Comparison of ENCODE assay signal across 14 cellular contexts in the genomic region with DNA sequence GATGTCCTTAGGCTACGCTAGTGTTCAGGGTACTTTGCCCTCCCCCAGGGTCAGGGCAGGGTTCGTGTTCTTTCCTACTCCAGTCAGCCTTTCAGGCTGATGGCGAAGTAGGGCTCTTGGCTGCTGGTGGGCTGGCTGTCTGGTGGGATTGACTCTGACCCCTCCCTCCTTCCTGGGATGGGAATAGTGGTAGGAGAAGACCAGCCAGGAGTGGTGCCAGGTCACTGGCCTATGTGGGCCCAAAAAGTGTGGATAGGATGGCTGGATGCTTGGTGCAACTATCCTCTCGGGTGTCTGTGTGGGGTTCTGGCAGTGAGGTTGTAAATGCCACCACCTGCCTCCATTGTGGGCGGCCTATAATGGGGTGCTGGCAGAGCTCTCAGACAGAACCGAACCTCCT. TPM values are rescaled to one million over a fixed set of nuclear protein-coding genes. Genes with fewer than 3 reads are reported as not detected.
DNase-seq lines count a peak whose midpoint lies in the region; ATAC-seq and TF ChIP-seq lines count a peak whose summit lies in the region.
"Had no signal": no experiment of that assay in that cellular context is flagged by ENCODE, and none has a peak within 500 bp of the region (broad histone marks: within the 10 kb centered on the region; RNA-seq: fewer than 3 reads in every experiment).

No MANE protein-coding gene starts in this region.

- H3K36me3 Mint-ChIP-seq in nephron progenitor cell (ENCODE audit: low read depth) = peaks cover 50% of the 10 kb centered on the region

- no peak overlapping the region for H3K4me3 ChIP-seq in right atrium auricular region
- H3K4me3 ChIP-seq: GM23338 had no signal

- peaks cover 11% of the 10 kb centered on the region for H3K36me3 ChIP-seq in right atrium auricular region

- H3K4me1 ChIP-seq in right atrium auricular region = peaks cover 0 to 17% of the 10 kb centered on the region in 2 donors

- no peaks in the 10 kb centered on the region for H3K27me3 ChIP-seq in right atrium auricular region

- intact Hi-C loops in left ventricle myocardium superior (cut with micrococcal nuclease) = no loop called here

- H3K4me3 Mint-ChIP-seq in nephron progenitor cell = no peak overlapping the region
- H3K4me3 Mint-ChIP-seq: B cell, GM23338, H9 had no signal

- H3K27ac ChIP-seq in right atrium auricular region = no peak overlapping the region

- peaks cover 39% of the 10 kb centered on the region for H3K4me1 Mint-ChIP-seq in nephron progenitor cell
- H3K4me1 Mint-ChIP-seq: B cell had no signal

- ATAC-seq in left ventricle myocardium superior (no peak), GM21576 (IDR thresholded peaks at IDR 0.05; ENCODE audit: unreplicated experiment) (no peak), omental fat pad (ENCODE audit: low FRiP score) (no peak)
- ATAC-seq: GM23338 had no signal

- H3K9me3 Mint-ChIP-seq in nephron progenitor cell = peaks cover 12% of the 10 kb centered on the region

- no peaks in the 10 kb centered on the region for H3K9me3 ChIP-seq in right atrium auricular region

- H3K27me3 Mint-ChIP-seq in nephron progenitor cell (ENCODE audit: low read depth, poor library complexity) = no peaks in the 10 kb centered on the region
- H3K27me3 Mint-ChIP-seq: B cell had no signal

- H3K27ac Mint-ChIP-seq in nephron progenitor cell = peak overlapping the region; percentile 49
- H3K27ac Mint-ChIP-seq: B cell, GM23338 had no signal

- TF ChIP-seq CTCF in right atrium auricular region (IDR thresholded peaks at IDR 0.05) (no peak), nephron progenitor cell (IDR thresholded peaks at IDR 0.05) (no peak), omental fat pad (IDR thresholded peaks at IDR 0.05) (no peak)

- DNase-seq in right atrium auricular region (ENCODE audit: low spot score) (peak; percentile 32), left ventricle myocardium superior (no peak), ecto neural progenitor cell (ENCODE audit: low spot score) (peak; percentile 29), nephron progenitor cell (no peak), omental fat pad (ENCODE audit: low spot score) (no peak), globus pallidus (ENCODE audit: low spot score) (no peak), AG08395 (ENCODE audit: low spot score) (no peak)
- DNase-seq: ACHN, C1 segment of cervical spinal cord, DMS 273 treated with DMSO at 0.1 percent for 48 hours, H9 had no signal

RNA-seq across cellular contexts. Expression of a gene that starts 20.4 kb away (rescaled TPM):
- 10 to 100 TPM; 23.4 to 36.6 TPM for total RNA-seq in right atrium auricular region
- total RNA-seq in left ventricle myocardium superior = 27.0 TPM
- 10 to 100 TPM in 1 of 4 donors, 1 to 10 TPM in 3; 5.8 to 12.9 (median 9.0) TPM for total RNA-seq in omental fat pad

RNA-seq across cellular contexts. Expression of a gene that starts 22.0 kb away (rescaled TPM):
- total RNA-seq in right atrium auricular region (1 to 10 TPM; 3.9 to 6.0 TPM), left ventricle myocardium superior (4.7 TPM), omental fat pad (1 to 10 TPM; 2.7 to 9.9 (median 4.3) TPM)

Comparison
In these comparisons a context has a peak if more than half of its experiments do, and no peak if none do; other contexts are left out.
1. DNase-seq: peak in right atrium auricular region (single experiment) and ecto neural progenitor cell (single experiment); none in left ventricle myocardium superior (single experiment), nephron progenitor cell (single experiment), omental fat pad (single experiment), globus pallidus (single experiment) and AG08395 (single experiment).